In genomic region chr13:90032841-90033493, GRCh38 we compare ENCODE assay signal across 17 cellular contexts.
DNase-seq lines count a peak whose midpoint lies in the region; ATAC-seq and TF ChIP-seq lines count a peak whose summit lies in the region.
"Had no signal": no experiment of that assay in that cellular context is flagged by ENCODE, and none has a peak within 500 bp of the region (broad histone marks: within the 10 kb centered on the region; RNA-seq: fewer than 3 reads in every experiment).

No MANE protein-coding gene starts in this region.

- no peak for TF ChIP-seq POLR2A in spleen (IDR thresholded peaks at IDR 0.05)

- peaks cover 22% of the 10 kb centered on the region for H3K9me3 Mint-ChIP-seq in GM23338
- H3K9me3 Mint-ChIP-seq in WTC11: peaks cover 32% of the 10 kb centered on the region
- H3K9me3 Mint-ChIP-seq in naive thymus-derived CD4-positive, alpha-beta T cell: peaks cover 3 to 28% (median 9%) of the 10 kb centered on the region in 11 donors

- peak; percentile 20 for DNase-seq in GM23338 (ENCODE audit: low spot score)
- no peak for DNase-seq in WTC11 (ENCODE audit: low spot score)
- no peak for DNase-seq in lower lobe of right lung
- peak; percentile 51 for DNase-seq in spleen
- no peak for DNase-seq in NCI-H1436 (lab: John Stamatoyannopoulos, UW)
- no peak for DNase-seq in naive thymus-derived CD4-positive, alpha-beta T cell
- no peak for DNase-seq in NCI-H446 treated with DMSO at 0.1 percent for 48 hours (lab: John Stamatoyannopoulos, UW)
- DNase-seq: COR-L47, DMS153, MG63, NCI-H1092, NCI-H2081 treated with DMSO at 0.1 percent for 48 hours, NCI-H524, SIG-M5 had no signal

- H3K4me1 ChIP-seq in GM23338 (ENCODE audit: insufficient read depth): no peaks in the 10 kb centered on the region
- H3K4me1 ChIP-seq in lower lobe of right lung: no peaks in the 10 kb centered on the region
- no peaks in the 10 kb centered on the region for H3K4me1 ChIP-seq in spleen
- H3K4me1 ChIP-seq in naive thymus-derived CD4-positive, alpha-beta T cell (ENCODE audit: control insufficient read depth in 2 of 2, insufficient read depth in 2 of 2, low read length in 2 of 2): no peaks in the 10 kb centered on the region

- ATAC-seq in GM23338 (peak; percentile 50), WTC11 (peak; percentile 65), lower lobe of right lung (peak; percentile 7 to 27), GM21381 (IDR thresholded peaks at IDR 0.05; ENCODE audit: unreplicated experiment) (no peak)
- no peak for ATAC-seq in naive thymus-derived CD4-positive, alpha-beta T cell
- ATAC-seq: HCT116 had no signal

- H3K27me3 ChIP-seq in GM23338 (ENCODE audit: insufficient read depth) (no peaks in the 10 kb centered on the region), lower lobe of right lung (ENCODE audit: low read depth) (no peaks in the 10 kb centered on the region), spleen (replicated peaks in 1 of 7) (no peaks in the 10 kb centered on the region)
- no peaks in the 10 kb centered on the region for H3K27me3 ChIP-seq in naive thymus-derived CD4-positive, alpha-beta T cell (ENCODE audit: control insufficient read depth in 2 of 2, insufficient read depth in 2 of 2, low read length in 2 of 2)
- H3K27me3 ChIP-seq: MG63 had no signal

- H3K36me3 Mint-ChIP-seq in GM23338 (ENCODE audit: low read depth): peaks cover 12% of the 10 kb centered on the region; the same call in 2 of the 3 replicates
- peaks cover 12% of the 10 kb centered on the region for H3K36me3 Mint-ChIP-seq in WTC11
- H3K36me3 Mint-ChIP-seq in naive thymus-derived CD4-positive, alpha-beta T cell: no peaks in the 10 kb centered on the region

- no peak overlapping the region for H3K4me3 ChIP-seq in GM23338
- no peak overlapping the region for H3K4me3 ChIP-seq in lower lobe of right lung
- no peak overlapping the region for H3K4me3 ChIP-seq in spleen
- H3K4me3 ChIP-seq in naive thymus-derived CD4-positive, alpha-beta T cell (ENCODE audit: low read length): no peak overlapping the region
- H3K4me3 ChIP-seq: MG63 had no signal

- H4K20me1 ChIP-seq in GM23338 (replicated peaks; ENCODE audit: insufficient read depth): no peaks in the 10 kb centered on the region

- intact Hi-C loops in lower lobe of right lung (cut with DNase I): no loop called here
- intact Hi-C loops in spleen (cut with DNase I; ENCODE audit: low total_unique reads): no loop called here
- intact Hi-C loops in naive thymus-derived CD4-positive, alpha-beta T cell (cut with micrococcal nuclease): no loop called here

- no peaks in the 10 kb centered on the region for H3K79me2 ChIP-seq in GM23338 (replicated peaks; ENCODE audit: insufficient read depth)

- no peaks in the 10 kb centered on the region for H3F3A ChIP-seq in GM23338 (replicated peaks; ENCODE audit: low read depth)

- CTCF ChIA-PET in WTC11 (lab: Charles Lee): no interaction called here
- CTCF ChIA-PET in naive thymus-derived CD4-positive, alpha-beta T cell (lab: Charles Lee): no interaction called here

- TF ChIP-seq CTCF in GM23338 (conservative IDR thresholded peaks at IDR 0.05; ENCODE audit: low read depth in 2 of 2) (no peak), WTC11 (IDR thresholded peaks at IDR 0.05) (no peak), lower lobe of right lung (IDR thresholded peaks at IDR 0.05) (no peak), spleen (IDR thresholded peaks at IDR 0.05 in 8 of 11, conservative IDR thresholded peaks at IDR 0.05 in 3 of 11) (no peak)

- H3K36me3 ChIP-seq in GM23338 (ENCODE audit: insufficient read depth) (no peaks in the 10 kb centered on the region), lower lobe of right lung (no peaks in the 10 kb centered on the region), spleen (no peaks in the 10 kb centered on the region)
- no peaks in the 10 kb centered on the region for H3K36me3 ChIP-seq in naive thymus-derived CD4-positive, alpha-beta T cell (ENCODE audit: control insufficient read depth in 2 of 3, insufficient read depth in 3 of 3, low read length in 3 of 3)
- H3K36me3 ChIP-seq: MG63 had no signal

- H3K27ac Mint-ChIP-seq in GM23338 (no peak overlapping the region), WTC11 (no peak overlapping the region)
- H3K27ac Mint-ChIP-seq in naive thymus-derived CD4-positive, alpha-beta T cell: no peak overlapping the region

- H3K4me3 Mint-ChIP-seq in GM23338 (no peak overlapping the region), WTC11 (no peak overlapping the region)
- H3K4me3 Mint-ChIP-seq in naive thymus-derived CD4-positive, alpha-beta T cell: no peak overlapping the region

- H3K27ac ChIP-seq in GM23338 (ENCODE audit: low read depth) (no peak overlapping the region), lower lobe of right lung (no peak overlapping the region), spleen (no peak overlapping the region)
- H3K27ac ChIP-seq in naive thymus-derived CD4-positive, alpha-beta T cell (ENCODE audit: low read depth, low read length): no peak overlapping the region
- H3K27ac ChIP-seq: KMS-11 had no signal

- H3K9me2 ChIP-seq in GM23338 (ENCODE audit: insufficient read depth): peaks cover 9% of the 10 kb centered on the region; the same call in 1 of the 2 replicates

- no peaks in the 10 kb centered on the region for H3K27me3 Mint-ChIP-seq in GM23338 (ENCODE audit: insufficient read depth, low read depth, poor library complexity)
- H3K27me3 Mint-ChIP-seq in WTC11 (ENCODE audit: low read depth): no peaks in the 10 kb centered on the region
- H3K27me3 Mint-ChIP-seq in naive thymus-derived CD4-positive, alpha-beta T cell: no peaks in the 10 kb centered on the region

- H2AFZ ChIP-seq in GM23338: peak overlapping the region; percentile 53; the same call in 1 of the 2 replicates

- H3K4me1 Mint-ChIP-seq in GM23338 (no peaks in the 10 kb centered on the region), WTC11 (no peaks in the 10 kb centered on the region)
- H3K4me1 Mint-ChIP-seq in naive thymus-derived CD4-positive, alpha-beta T cell: no peaks in the 10 kb centered on the region

- 83 to 94% (median 88%) methylated on average over 14 of the region's 14 CpGs for WGBS in spleen, 5 donors

- no peaks in the 10 kb centered on the region for H3K9me3 ChIP-seq in lower lobe of right lung
- H3K9me3 ChIP-seq in spleen: peaks cover 0 to 39% (median 17%) of the 10 kb centered on the region in 8 donors
- peaks cover 0 to 7% (median 0%) of the 10 kb centered on the region in 3 experiments for H3K9me3 ChIP-seq in naive thymus-derived CD4-positive, alpha-beta T cell (ENCODE audit: control insufficient read depth in 2 of 3, low read length in 3 of 3)
- H3K9me3 ChIP-seq: MG63 had no signal

- POLR2A ChIA-PET in WTC11 (lab: Charles Lee): no interaction called here
- POLR2A ChIA-PET in naive thymus-derived CD4-positive, alpha-beta T cell (lab: Charles Lee): no interaction called here

- H3K4me2 ChIP-seq in GM23338: no peak overlapping the region
- H3K4me2 ChIP-seq: KMS-11 had no signal

TF ChIP-seq in GM23338, 12 proteins besides CTCF, POLR2A, EP300 and RAD21 (continues in another document):
- TF ChIP-seq ZNF331 (CRISPR knock-in tag; IDR thresholded peaks at IDR 0.05; ENCODE audit: low read depth): no peak
- TF ChIP-seq ZNF114 (CRISPR knock-in tag; IDR thresholded peaks at IDR 0.05): no peak
- no peak for TF ChIP-seq JUNB (IDR thresholded peaks at IDR 0.05; ENCODE audit: unreplicated experiment)
- no peak for TF ChIP-seq EZH2phosphoT487 (IDR thresholded peaks at IDR 0.05; ENCODE audit: unreplicated experiment)

TF ChIP-seq in WTC11, 78 proteins besides CTCF, POLR2A, EP300 and RAD21:
- TF ChIP-seq SMAD4 (CRISPR knock-in tag; IDR thresholded peaks at IDR 0.05): no peak
- TF ChIP-seq ZNF219 (CRISPR knock-in tag; IDR thresholded peaks at IDR 0.05; ENCODE audit: borderline replicate concordance): no peak
- no peak for TF ChIP-seq ZNF232 (CRISPR knock-in tag; IDR thresholded peaks at IDR 0.05)
- TF ChIP-seq NFATC4 (CRISPR knock-in tag; IDR thresholded peaks at IDR 0.05): no peak
- TF ChIP-seq CDX4 (CRISPR knock-in tag; IDR thresholded peaks at IDR 0.05; ENCODE audit: borderline replicate concordance): no peak
- TF ChIP-seq HMGXB4 (CRISPR knock-in tag; IDR thresholded peaks at IDR 0.05): no peak

Comparison
In these comparisons a context has a peak if more than half of its experiments do, and no peak if none do; other contexts are left out.
1. ATAC-seq: peak in GM23338 (single experiment), WTC11 (single experiment) and lower lobe of right lung (2 of 2); none in GM21381 (single experiment) and naive thymus-derived CD4-positive, alpha-beta T cell (single experiment).
2. DNase-seq: peak in GM23338 (single experiment) and spleen (single experiment); none in WTC11 (single experiment), lower lobe of right lung (single experiment), NCI-H1436 (single experiment), naive thymus-derived CD4-positive, alpha-beta T cell (0 of 9) and NCI-H446 treated with DMSO at 0.1 percent for 48 hours (single experiment).